8 cellular contexts compared by ENCODE assay signal in genomic region chr6:100881707-100882040, GRCh38. TPM values are rescaled to one million over a fixed set of nuclear protein-coding genes. Genes with fewer than 3 reads are reported as not detected.
A peak's percentile ranks its signal among the peaks of the same experiment; 100 is the strongest.
DNase-seq lines count a peak whose midpoint lies in the region; ATAC-seq and TF ChIP-seq lines count a peak whose summit lies in the region.

No MANE protein-coding gene starts in this region.

- H3K4me3 ChIP-seq in WI38 (ENCODE audit: low read depth, low read length): peak overlapping the region; percentile 92

- TF ChIP-seq CTCF in WI38 (IDR thresholded peaks at IDR 0.05; ENCODE audit: low read depth, low read length) (no peak), glutamatergic neuron (IDR thresholded peaks at IDR 0.05; ENCODE audit: partially characterized antibody, unreplicated experiment) (no peak)

- intact Hi-C loops in sciatic nerve (cut with DNase I): no loop called here

- peak overlapping the region; percentile 70 for H3K27ac Mint-ChIP-seq in glutamatergic neuron (ENCODE audit: unreplicated experiment)

- no peaks in the 10 kb centered on the region for H3K9me3 Mint-ChIP-seq in glutamatergic neuron (ENCODE audit: unreplicated experiment)

- peaks cover 11% of the 10 kb centered on the region for H3K4me1 Mint-ChIP-seq in glutamatergic neuron (ENCODE audit: low read depth, unreplicated experiment)

- peak overlapping the region; percentile 99 for H3K4me3 Mint-ChIP-seq in glutamatergic neuron (ENCODE audit: unreplicated experiment)

- no peaks in the 10 kb centered on the region for H3K36me3 Mint-ChIP-seq in glutamatergic neuron (ENCODE audit: unreplicated experiment)

- ATAC-seq in HG02970 (IDR thresholded peaks at IDR 0.05; ENCODE audit: low FRiP score, unreplicated experiment): peak; percentile 4
- peak; percentile 22 for ATAC-seq in sciatic nerve

- DNase-seq in DMS153 treated with DMSO at 0.1 percent for 48 hours (lab: John Stamatoyannopoulos, UW; ENCODE audit: unreplicated experiment): peak; percentile 58
- DNase-seq in DMS153 (lab: John Stamatoyannopoulos, UW): no peak
- no peak for DNase-seq in glutamatergic neuron
- DNase-seq in sciatic nerve (ENCODE audit: low spot score): no peak
- DNase-seq in NCI-H1092 treated with DMSO at 0.1 percent for 48 hours (lab: John Stamatoyannopoulos, UW): no peak
- no peak for DNase-seq in stimulated activated CD4-positive, alpha-beta T cell treated with anti-CD3 and anti-CD28 coated beads, Interleukin-4, amount 100 ng/mL, for 4 hours

- H3K27me3 Mint-ChIP-seq in glutamatergic neuron (ENCODE audit: unreplicated experiment): no peaks in the 10 kb centered on the region

RNA-seq across cellular contexts. Expression of gene ASCC3, which starts 0.5 kb away (rescaled TPM):
- total RNA-seq in glutamatergic neuron (ENCODE audit: unreplicated experiment) (49.6 TPM), sciatic nerve (36.9 TPM)
